In the genomic region with DNA sequence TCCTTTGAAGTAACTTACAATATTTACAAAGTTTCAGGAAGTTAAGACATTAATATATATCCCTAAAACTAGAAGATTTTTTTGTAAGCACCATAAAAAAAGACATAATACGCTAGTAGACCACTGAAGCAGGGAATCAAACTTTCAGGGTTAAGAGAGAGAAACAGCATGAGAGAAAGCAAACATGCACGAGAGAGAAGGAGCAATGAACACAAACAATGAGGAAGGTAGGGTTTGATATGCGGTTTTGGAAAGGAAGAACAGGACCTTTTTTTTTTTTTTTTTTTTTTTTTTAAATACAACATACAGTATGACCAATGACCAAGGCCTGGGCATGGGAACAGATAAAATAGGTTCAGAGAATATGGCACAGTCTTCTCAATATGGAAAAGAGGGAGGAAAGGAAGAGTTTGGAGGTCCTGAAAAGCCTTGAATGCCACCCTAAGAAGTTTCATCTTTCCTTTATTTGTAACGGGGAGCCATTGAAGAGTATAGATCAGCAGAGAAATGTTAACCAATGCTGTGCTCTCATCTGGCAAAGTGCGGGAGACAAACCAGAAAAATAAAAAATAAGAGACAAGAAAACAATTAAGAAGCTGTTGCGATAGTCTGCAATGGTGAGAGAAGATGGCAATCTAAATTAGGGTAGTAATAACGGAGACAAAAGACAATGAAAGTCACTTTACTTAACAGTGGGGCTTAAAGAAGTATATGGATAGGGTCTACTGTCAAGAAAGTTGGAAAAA, we compare ENCODE assay signal across 13 cellular contexts.
DNase-seq lines count a peak whose midpoint lies in the region; ATAC-seq lines count a peak whose summit lies in the region.
"Had no signal": no experiment of that assay in that cellular context is flagged by ENCODE, and none has a peak within 500 bp of the region (broad histone marks: within the 10 kb centered on the region; RNA-seq: fewer than 3 reads in every experiment).

No MANE protein-coding gene starts in this region.

- H3K27ac ChIP-seq in epithelial cell of prostate: peak overlapping the region; percentile 53
- H3K27ac ChIP-seq: cardiac muscle cell had no signal

- no peak for DNase-seq in stimulated activated naive CD8-positive, alpha-beta T cell treated with anti-CD3 and anti-CD28 coated beads, Interleukin-15, amount 100 ng/mL, for 72 hours
- DNase-seq in stimulated activated naive CD8-positive, alpha-beta T cell treated with anti-CD3 and anti-CD28 coated beads, Interleukin-15, Interleukin-2, amounts not matched to agents 100 U/mL and 50 U/mL, for 24 hours: no peak
- DNase-seq in SKM-1 treated with dmso at 0.1 percent for 144 hours (lab: John Stamatoyannopoulos, UW; ENCODE audit: unreplicated experiment): peak; percentile 51
- DNase-seq in epithelial cell of prostate (ENCODE audit: low read depth, low spot score): no peak
- DNase-seq in activated gamma-delta T cell (lab: John Stamatoyannopoulos, UW): no peak
- no peak for DNase-seq in putamen (ENCODE audit: low spot score)
- DNase-seq: NCI-H2029 treated with DMSO at 0.1 percent for 48 hours, NCI-H748 treated with DMSO at 0.1 percent for 48 hours, nephron progenitor cell, T1000 had no signal

- H3K4me3 Mint-ChIP-seq in stimulated activated naive CD8-positive, alpha-beta T cell treated with anti-CD3 and anti-CD28 coated beads, Interleukin-15, amount 100 ng/mL, for 72 hours: no peak overlapping the region
- H3K4me3 Mint-ChIP-seq: nephron progenitor cell had no signal

- no peak for ATAC-seq in stimulated activated naive CD8-positive, alpha-beta T cell treated with anti-CD3 and anti-CD28 coated beads, Interleukin-15, amount 100 ng/mL, for 72 hours
- ATAC-seq in stimulated activated naive CD8-positive, alpha-beta T cell treated with anti-CD3 and anti-CD28 coated beads, Interleukin-15, Interleukin-2, amounts not matched to agents 100 U/mL and 50 U/mL, for 24 hours: no peak
- no peak for ATAC-seq in GM21447 (IDR thresholded peaks at IDR 0.05; ENCODE audit: unreplicated experiment)
- ATAC-seq in HG03565 (IDR thresholded peaks at IDR 0.05; ENCODE audit: unreplicated experiment): no peak

- peaks cover 33% of the 10 kb centered on the region for H3K4me1 Mint-ChIP-seq in stimulated activated naive CD8-positive, alpha-beta T cell treated with anti-CD3 and anti-CD28 coated beads, Interleukin-15, amount 100 ng/mL, for 72 hours
- H3K4me1 Mint-ChIP-seq: nephron progenitor cell had no signal

- H3K27ac Mint-ChIP-seq in stimulated activated naive CD8-positive, alpha-beta T cell treated with anti-CD3 and anti-CD28 coated beads, Interleukin-15, amount 100 ng/mL, for 72 hours: peak overlapping the region; percentile 88 to 95
- H3K27ac Mint-ChIP-seq: nephron progenitor cell had no signal

- H3K27me3 Mint-ChIP-seq in stimulated activated naive CD8-positive, alpha-beta T cell treated with anti-CD3 and anti-CD28 coated beads, Interleukin-15, amount 100 ng/mL, for 72 hours: peaks cover 11% of the 10 kb centered on the region

- peaks cover 7 to 17% of the 10 kb centered on the region in 2 donors for H3K9me3 Mint-ChIP-seq in stimulated activated naive CD8-positive, alpha-beta T cell treated with anti-CD3 and anti-CD28 coated beads, Interleukin-15, amount 100 ng/mL, for 72 hours
- H3K9me3 Mint-ChIP-seq: nephron progenitor cell had no signal
